In the genomic region with DNA sequence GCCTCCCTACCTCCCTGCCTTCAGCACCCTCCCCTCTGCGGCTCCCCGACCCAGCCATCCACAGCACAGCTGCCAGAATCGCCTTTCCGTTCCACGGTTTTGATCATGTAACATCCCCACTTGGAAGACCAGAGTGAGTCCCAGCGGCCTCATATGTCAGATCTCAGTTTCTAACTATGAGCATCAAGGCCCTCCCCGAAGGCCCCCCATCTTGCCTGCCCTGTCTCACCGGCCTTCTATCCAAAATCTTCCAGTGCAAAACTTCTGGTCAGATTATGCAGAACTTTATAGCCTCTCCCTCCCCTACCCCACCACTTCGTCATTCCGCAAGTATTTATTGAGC, we compare ENCODE assay signal across 9 cellular contexts. TPM values are rescaled to one million over a fixed set of nuclear protein-coding genes. Genes with fewer than 3 reads are reported as not detected.
DNase-seq lines count a peak whose midpoint lies in the region; ATAC-seq and TF ChIP-seq lines count a peak whose summit lies in the region.
"Had no signal": no experiment of that assay in that cellular context is flagged by ENCODE, and none has a peak within 500 bp of the region (broad histone marks: within the 10 kb centered on the region; RNA-seq: fewer than 3 reads in every experiment).

No MANE protein-coding gene starts in this region.

- H3K9me2 ChIP-seq in SK-N-SH = no peaks in the 10 kb centered on the region

- no peak for TF ChIP-seq EP300 in SK-N-SH (IDR thresholded peaks at IDR 0.05; ENCODE audit: borderline replicate concordance in 1 of 2, low read depth in 1 of 2, low read length in 1 of 2)

- no peaks in the 10 kb centered on the region for H3K27me3 ChIP-seq in ACC112 (ENCODE audit: insufficient read depth, low read length)
- H3K27me3 ChIP-seq in HAP-1 (ENCODE audit: low read depth) = no peaks in the 10 kb centered on the region; the same call in 1 of the 2 replicates
- H3K27me3 ChIP-seq in breast epithelium = no peaks in the 10 kb centered on the region
- peaks cover 9% of the 10 kb centered on the region for H3K27me3 ChIP-seq in SK-N-SH (ENCODE audit: insufficient read depth)

- H3K79me2 ChIP-seq in ACC112 (ENCODE audit: control insufficient read depth, insufficient read depth, low read length, unreplicated experiment) (no peaks in the 10 kb centered on the region), SK-N-SH (ENCODE audit: insufficient read depth) (no peaks in the 10 kb centered on the region)

- no peak for DNase-seq in HAP-1 (ENCODE audit: low spot score in 2 of 2)
- no peak for DNase-seq in breast epithelium (ENCODE audit: low spot score in 2 of 2)
- no peak for DNase-seq in naive B cell
- DNase-seq in HEK293T (ENCODE audit: extremely low spot score) = no peak
- DNase-seq in SK-N-SH = no peak
- DNase-seq in LoVo (ENCODE audit: low spot score) = no peak

- H2AFZ ChIP-seq in ACC112 (ENCODE audit: low read length, unreplicated experiment) (peak overlapping the region; percentile 80), SK-N-SH (ENCODE audit: low read depth) (no peak overlapping the region)

- WGBS in SK-N-SH (ENCODE audit: low lambda C conversion rate) = 85% methylated on average over 10 of the region's 10 CpGs

- no peaks in the 10 kb centered on the region for H3K36me3 Mint-ChIP-seq in naive B cell

- peak overlapping the region; percentile 0 to 81 (median 74) for H3K4me3 Mint-ChIP-seq in naive B cell

- no peaks in the 10 kb centered on the region for H3F3A ChIP-seq in SK-N-SH (replicated peaks; ENCODE audit: insufficient read depth)

- POLR2A ChIA-PET in HEK293T (lab: Yijun Ruan, JAX) (interaction anchor here (0.6 kb wide), 1 partner anchor 9 kb away, joined by 3 read pairs; no protein-coding TSS in a partner anchor), SK-N-SH (lab: Yijun Ruan, JAX) (no interaction called here)

- TF ChIP-seq RAD21 in SK-N-SH (IDR thresholded peaks at IDR 0.05; ENCODE audit: low read length) = no peak

- H3K4me3 ChIP-seq in ACC112 (ENCODE audit: low read depth, low read length) (peak overlapping the region; percentile 67), HAP-1 (peak overlapping the region; percentile 12), breast epithelium (peak overlapping the region; percentile 32 to 72 (median 53)), SK-N-SH (ENCODE audit: low read depth in 2 of 2, low read length in 1 of 2) (no peak overlapping the region)

- peaks cover 0 to 6% (median 0%) of the 10 kb centered on the region in 7 donors for H3K9me3 Mint-ChIP-seq in naive B cell

- H3K4me1 ChIP-seq in ACC112 (ENCODE audit: control insufficient read depth, insufficient read depth, low read length, unreplicated experiment) (peaks cover 7% of the 10 kb centered on the region), HAP-1 (peaks cover 9% of the 10 kb centered on the region), breast epithelium (peaks cover 3 to 6% of the 10 kb centered on the region in 2 donors), SK-N-SH (ENCODE audit: control insufficient read depth in 1 of 2, insufficient read depth in 2 of 2, low read depth in 1 of 2, low read length in 1 of 2) (no peaks in the 10 kb centered on the region)

- in situ Hi-C loops in HAP-1 (cut with MboI; ENCODE audit: low sequenced_read_pairs) = loop anchor here (25.0 kb wide), 1 partner anchor 536 kb away; no protein-coding TSS in a partner anchor

- peaks cover 16 to 21% (median 16%) of the 10 kb centered on the region in 3 donors for H3K4me1 Mint-ChIP-seq in naive B cell

- H3K36me3 ChIP-seq in ACC112 (ENCODE audit: insufficient read depth, low read length) (no peaks in the 10 kb centered on the region), HAP-1 (replicated peaks) (no peaks in the 10 kb centered on the region), breast epithelium (no peaks in the 10 kb centered on the region), SK-N-SH (replicated peaks in 1 of 2; ENCODE audit: control insufficient read depth in 1 of 2, insufficient read depth in 2 of 2, low read length in 1 of 2) (no peaks in the 10 kb centered on the region)
- H3K36me3 ChIP-seq: neutrophil had no signal

- peaks cover 54 to 79% (median 74%) of the 10 kb centered on the region in 3 donors for H3K27me3 Mint-ChIP-seq in naive B cell

- H4K20me1 ChIP-seq in SK-N-SH (ENCODE audit: insufficient read depth) = no peaks in the 10 kb centered on the region

- TF ChIP-seq CTCF in breast epithelium (IDR thresholded peaks at IDR 0.05) (no peak), SK-N-SH (IDR thresholded peaks at IDR 0.05) (no peak)

- ATAC-seq in naive B cell (ENCODE audit: low read depth in 2 of 2) (no peak), HG03571 (IDR thresholded peaks at IDR 0.05; ENCODE audit: unreplicated experiment) (no peak)

- no peak overlapping the region for H3K27ac Mint-ChIP-seq in naive B cell

- H3K9ac ChIP-seq in SK-N-SH = no peak overlapping the region

- no peak overlapping the region for H3K4me2 ChIP-seq in SK-N-SH

- no peaks in the 10 kb centered on the region for H3K9me3 ChIP-seq in HAP-1
- H3K9me3 ChIP-seq in breast epithelium = no peaks in the 10 kb centered on the region
- H3K9me3 ChIP-seq in SK-N-SH = no peaks in the 10 kb centered on the region
- H3K9me3 ChIP-seq: neutrophil had no signal

- CTCF ChIA-PET in HEK293T (lab: Yijun Ruan, JAX) = interaction anchor here (1.0 to 1.2 kb wide), 2 partner anchors 8 to 9 kb away, joined by 3 to 5 read pairs; no protein-coding TSS in a partner anchor
- CTCF ChIA-PET in SK-N-SH (lab: Yijun Ruan, JAX) = interaction anchor here (1.4 to 3.8 kb wide), 3 partner anchors 9 to 216 kb away, joined by 3 to 23 read pairs (median 8); no protein-coding TSS in a partner anchor

- H3K27ac ChIP-seq in ACC112 (ENCODE audit: low read depth, low read length) = peak overlapping the region; percentile 90
- H3K27ac ChIP-seq in breast epithelium = peak overlapping the region; percentile 91 to 95
- no peak overlapping the region for H3K27ac ChIP-seq in SK-N-SH (ENCODE audit: low read depth in 2 of 2, low read length in 1 of 2)
- H3K27ac ChIP-seq: neutrophil had no signal

- TF ChIP-seq POLR2A in breast epithelium (IDR thresholded peaks at IDR 0.05) = no peak

- intact Hi-C loops in breast epithelium (cut with DNase I; ENCODE audit: low total_unique reads) = no loop called here

TF ChIP-seq in HEK293T, 16 proteins besides CTCF, POLR2A, EP300 and RAD21:
- no peak for TF ChIP-seq CTBP1 (IDR thresholded peaks at IDR 0.05; ENCODE audit: borderline replicate concordance)
- TF ChIP-seq BHLHE40 (IDR thresholded peaks at IDR 0.05; ENCODE audit: borderline replicate concordance) = no peak
- TF ChIP-seq SP1 (IDR thresholded peaks at IDR 0.05) = no peak
- TF ChIP-seq SUZ12 (IDR thresholded peaks at IDR 0.05) = no peak

TF ChIP-seq in SK-N-SH, 30 proteins besides CTCF, POLR2A, EP300 and RAD21:
- TF ChIP-seq ELF1 (IDR thresholded peaks at IDR 0.05) (no peak), GABPA (IDR thresholded peaks at IDR 0.05; ENCODE audit: low read depth) (no peak), SIN3A (IDR thresholded peaks at IDR 0.05; ENCODE audit: borderline replicate concordance, low read depth, low read length) (no peak), NFIC (IDR thresholded peaks at IDR 0.05; ENCODE audit: borderline replicate concordance) (no peak), RFX5 (IDR thresholded peaks at IDR 0.05; ENCODE audit: low read length) (no peak)
- TF ChIP-seq, protein P1, sequence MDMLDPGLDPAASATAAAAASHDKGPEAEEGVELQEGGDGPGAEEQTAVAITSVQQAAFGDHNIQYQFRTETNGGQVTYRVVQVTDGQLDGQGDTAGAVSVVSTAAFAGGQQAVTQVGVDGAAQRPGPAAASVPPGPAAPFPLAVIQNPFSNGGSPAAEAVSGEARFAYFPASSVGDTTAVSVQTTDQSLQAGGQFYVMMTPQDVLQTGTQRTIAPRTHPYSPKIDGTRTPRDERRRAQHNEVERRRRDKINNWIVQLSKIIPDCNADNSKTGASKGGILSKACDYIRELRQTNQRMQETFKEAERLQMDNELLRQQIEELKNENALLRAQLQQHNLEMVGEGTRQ (IDR thresholded peaks at IDR 0.05; ENCODE audit: borderline replicate concordance, low read depth, low read length) = no peak

RNA-seq across cellular contexts. Expression of gene LMX1A, which starts 20.3 kb away (rescaled TPM):
- 1 to 10 TPM in 1 of 3 donors, not detected in 2; 1.3 TPM for total RNA-seq in breast epithelium
- polyA plus RNA-seq in naive B cell (ENCODE audit: low read depth in 6 of 6) (not detected), SK-N-SH (2012; rRNA removed) (not detected in 2 replicates)
- polyA plus RNA-seq in SK-N-SH (2012; cell fraction: cytosol; rRNA removed) = not detected in 2 replicates
- not detected in 2 replicates for polyA plus RNA-seq in SK-N-SH (2012; cell fraction: nucleus; rRNA removed)

Comparison
In these comparisons a context has a peak if more than half of its experiments do, and no peak if none do; other contexts are left out.
1. H3K27ac ChIP-seq: peak in ACC112 (single experiment) and breast epithelium (2 of 2); none in SK-N-SH (0 of 2).
2. H3K4me3 ChIP-seq: peak in ACC112 (single experiment), HAP-1 (single experiment) and breast epithelium (3 of 3); none in SK-N-SH (0 of 2).